In the genomic region with DNA sequence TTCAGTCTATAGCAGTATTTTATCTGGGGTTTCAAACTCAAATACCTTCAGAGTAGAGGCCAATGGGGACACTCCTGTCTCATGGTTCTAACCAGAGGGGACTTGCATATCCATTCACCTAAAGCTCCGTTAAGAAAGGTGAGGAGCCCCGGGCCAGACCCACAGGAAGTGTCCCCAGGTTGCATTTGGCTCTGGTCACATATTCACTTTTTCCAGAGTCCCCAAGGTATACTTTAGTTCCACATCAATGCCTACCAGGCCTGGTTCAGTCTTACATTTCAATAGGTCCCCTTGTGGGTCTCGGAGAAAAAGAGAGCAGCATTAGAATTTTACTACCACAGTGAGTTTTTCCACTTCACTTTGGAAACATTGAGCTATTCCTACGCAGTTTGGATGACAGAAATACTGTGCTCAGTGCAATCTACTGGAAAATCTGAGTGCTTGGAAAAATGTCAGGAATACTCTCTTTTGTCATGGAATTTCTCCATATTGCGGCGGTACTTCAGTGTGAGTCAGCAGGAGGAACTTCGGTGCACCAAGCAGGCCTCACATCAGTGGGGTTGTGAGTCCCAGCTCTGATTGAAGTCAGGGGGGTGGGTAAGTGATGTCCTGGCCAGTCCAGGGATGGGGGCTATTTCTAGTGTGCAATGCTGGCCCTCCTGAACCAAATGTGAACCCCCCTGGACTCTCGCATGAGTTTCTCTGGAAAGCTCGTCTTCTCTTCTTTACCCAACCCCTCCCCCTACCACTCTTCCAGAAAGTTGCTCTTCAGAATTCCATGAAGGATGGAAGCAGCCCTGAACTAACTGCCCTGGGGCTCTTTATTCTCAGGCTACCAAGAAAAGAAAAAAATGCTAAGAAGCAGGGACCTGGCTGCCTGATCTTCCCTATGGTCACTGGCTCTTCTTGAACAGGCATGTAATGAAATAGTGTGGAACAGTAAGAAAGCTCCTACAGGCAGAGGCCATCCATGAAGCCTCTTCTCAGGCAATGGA, we compare ENCODE assay signal across 12 cellular contexts.
DNase-seq lines count a peak whose midpoint lies in the region; ATAC-seq and TF ChIP-seq lines count a peak whose summit lies in the region.
"Had no signal": no experiment of that assay in that cellular context is flagged by ENCODE, and none has a peak within 500 bp of the region (broad histone marks: within the 10 kb centered on the region; RNA-seq: fewer than 3 reads in every experiment).

No MANE protein-coding gene starts in this region.

- DNase-seq in stimulated activated CD4-positive, alpha-beta T cell treated with anti-CD3 and anti-CD28 coated beads, Interleukin-1b, Interleukin-23, amount 100 ng/mL, for 48 hours, result peak; percentile 35
- DNase-seq in stimulated activated CD4-positive, alpha-beta T cell treated with anti-CD3 and anti-CD28 coated beads, Interleukin-2, amount 100 ng/mL, for 48 hours, result no peak
- peak; percentile 58 for DNase-seq in activated naive CD8-positive, alpha-beta T cell treated with anti-CD3 and anti-CD28 coated beads for 36 hours
- DNase-seq in mesenchymal stem cell (peak; percentile 92), aorta (peak in 1 of 2 donors; percentile 55), NCI-H1436 (lab: John Stamatoyannopoulos, UW) (no peak), WERI-Rb-1 (no peak)
- DNase-seq in effector CD8-positive, alpha-beta T cell (lab: John Stamatoyannopoulos, UW), result no peak
- DNase-seq: BE2C, endodermal cell, NCI-H446 treated with DMSO at 0.1 percent for 48 hours, ovary had no signal

- no peak overlapping the region for H4K8ac ChIP-seq in mesenchymal stem cell (ENCODE audit: low read length)

- H3K27me3 Mint-ChIP-seq in activated naive CD8-positive, alpha-beta T cell treated with anti-CD3 and anti-CD28 coated beads for 36 hours, result no peaks in the 10 kb centered on the region

- peak overlapping the region; percentile 49 for H2AK5ac ChIP-seq in mesenchymal stem cell (ENCODE audit: low read length, severe bottlenecking)

- H3K4me1 ChIP-seq in mesenchymal stem cell (ENCODE audit: control insufficient read depth, insufficient read depth, low read depth, low read length) (peaks cover 3% of the 10 kb centered on the region), aorta (ENCODE audit: control insufficient read depth in 1 of 2, insufficient read depth in 2 of 2, low read length in 2 of 2) (peaks cover 4% of the 10 kb centered on the region in 2 donors)

- H2BK15ac ChIP-seq in mesenchymal stem cell (ENCODE audit: low read depth, poor library complexity, severe bottlenecking), result no peak overlapping the region

- H3K79me1 ChIP-seq in mesenchymal stem cell (replicated peaks; ENCODE audit: low read length, poor library complexity, severe bottlenecking), result no peaks in the 10 kb centered on the region

- peak overlapping the region; percentile 98 for H3K27ac Mint-ChIP-seq in activated naive CD8-positive, alpha-beta T cell treated with anti-CD3 and anti-CD28 coated beads for 36 hours
- H3K27ac Mint-ChIP-seq: endodermal cell had no signal

- peaks cover 74% of the 10 kb centered on the region for H3K36me3 Mint-ChIP-seq in activated naive CD8-positive, alpha-beta T cell treated with anti-CD3 and anti-CD28 coated beads for 36 hours

- H2AFZ ChIP-seq in mesenchymal stem cell (ENCODE audit: low read depth, low read length), result no peak overlapping the region

- H2BK120ac ChIP-seq in mesenchymal stem cell (ENCODE audit: low read depth, low read length), result no peak overlapping the region

- 71% methylated on average over 9 of the region's 9 CpGs for WGBS in mesenchymal stem cell
- 44 to 57% methylated on average over 9 of the region's 9 CpGs for WGBS in aorta, 2 donors

- intact Hi-C loops in aorta (cut with DNase I), result loop anchor here in 1 of 2 donors (2.0 kb wide), 1 partner anchor 17 kb away; no protein-coding TSS in a partner anchor

- H3K9me3 ChIP-seq in mesenchymal stem cell (ENCODE audit: control insufficient read depth, low read length) (no peaks in the 10 kb centered on the region), aorta (ENCODE audit: control insufficient read depth, low read length) (no peaks in the 10 kb centered on the region), WERI-Rb-1 (ENCODE audit: severe bottlenecking) (no peaks in the 10 kb centered on the region)
- H3K9me3 ChIP-seq: BE2C, ovary had no signal

- H3K4me2 ChIP-seq in mesenchymal stem cell (ENCODE audit: low read length, poor library complexity, severe bottlenecking), result no peak overlapping the region

- H4K91ac ChIP-seq in mesenchymal stem cell (ENCODE audit: low read length), result no peak overlapping the region

- no peaks in the 10 kb centered on the region for H3K27me3 ChIP-seq in mesenchymal stem cell (ENCODE audit: control insufficient read depth in 1 of 2, insufficient read depth in 1 of 2, low read length in 2 of 2)
- no peaks in the 10 kb centered on the region for H3K27me3 ChIP-seq in aorta (ENCODE audit: control insufficient read depth in 1 of 2, insufficient read depth in 2 of 2, low read length in 1 of 2)
- no peaks in the 10 kb centered on the region for H3K27me3 ChIP-seq in WERI-Rb-1 (ENCODE audit: insufficient read depth, low read depth, severe bottlenecking)
- H3K27me3 ChIP-seq: BE2C, ovary had no signal

- ATAC-seq in aorta (ENCODE audit: low FRiP score), result peak; percentile 81

- no peak overlapping the region for H3K18ac ChIP-seq in mesenchymal stem cell (ENCODE audit: low read depth in 1 of 2, low read length in 2 of 2)

- H3K4ac ChIP-seq in mesenchymal stem cell (ENCODE audit: low read depth in 1 of 2, low read length in 2 of 2), result no peak overlapping the region

- H3K36me3 ChIP-seq in mesenchymal stem cell (ENCODE audit: control insufficient read depth in 1 of 2, insufficient read depth in 2 of 2, low read depth in 1 of 2, low read length in 2 of 2), result no peaks in the 10 kb centered on the region
- no peaks in the 10 kb centered on the region for H3K36me3 ChIP-seq in aorta (ENCODE audit: control insufficient read depth in 1 of 2, insufficient read depth in 2 of 2, low read length in 1 of 2)
- no peaks in the 10 kb centered on the region for H3K36me3 ChIP-seq in WERI-Rb-1
- H3K36me3 ChIP-seq: BE2C, ovary had no signal

- no peak overlapping the region for H2BK5ac ChIP-seq in mesenchymal stem cell (ENCODE audit: low read depth, low read length, poor library complexity, severe bottlenecking)

- H3K4me3 Mint-ChIP-seq in activated naive CD8-positive, alpha-beta T cell treated with anti-CD3 and anti-CD28 coated beads for 36 hours, result peak overlapping the region; percentile 59
- H3K4me3 Mint-ChIP-seq: endodermal cell had no signal

- no peak overlapping the region for H3K23ac ChIP-seq in mesenchymal stem cell (ENCODE audit: low read length in 2 of 2)

- H3K27ac ChIP-seq in mesenchymal stem cell (ENCODE audit: low read length, poor library complexity, severe bottlenecking), result no peak overlapping the region
- peak overlapping the region; percentile 72 to 95 for H3K27ac ChIP-seq in aorta (ENCODE audit: low read depth in 1 of 2, low read length in 2 of 2)
- H3K27ac ChIP-seq in WERI-Rb-1, result no peak overlapping the region
- H3K27ac ChIP-seq: ovary had no signal

- H3K14ac ChIP-seq in mesenchymal stem cell (ENCODE audit: low read length in 2 of 2), result no peak overlapping the region

- H3K4me1 Mint-ChIP-seq in activated naive CD8-positive, alpha-beta T cell treated with anti-CD3 and anti-CD28 coated beads for 36 hours, result peaks cover 93% of the 10 kb centered on the region

- no peak overlapping the region for H2BK12ac ChIP-seq in mesenchymal stem cell (ENCODE audit: low read length in 2 of 2)

- peak overlapping the region; percentile 72 for H3K9ac ChIP-seq in mesenchymal stem cell (ENCODE audit: low read length)

- H3K4me3 ChIP-seq in mesenchymal stem cell (ENCODE audit: insufficient read depth in 1 of 2, low read depth in 1 of 2, low read length in 2 of 2), result no peak overlapping the region
- H3K4me3 ChIP-seq in aorta (ENCODE audit: low read length in 2 of 2), result no peak overlapping the region
- no peak overlapping the region for H3K4me3 ChIP-seq in WERI-Rb-1 (ENCODE audit: low read depth, low read length)
- H3K4me3 ChIP-seq: ovary had no signal

- peaks cover 10% of the 10 kb centered on the region for H3K9me3 Mint-ChIP-seq in activated naive CD8-positive, alpha-beta T cell treated with anti-CD3 and anti-CD28 coated beads for 36 hours
- H3K9me3 Mint-ChIP-seq: endodermal cell had no signal

- no peak for TF ChIP-seq CTCF in WERI-Rb-1 (IDR thresholded peaks at IDR 0.05; ENCODE audit: low read depth, low read length)

Comparison
In these comparisons a context has a peak if more than half of its experiments do, and no peak if none do; other contexts are left out.
1. DNase-seq: peak in stimulated activated CD4-positive, alpha-beta T cell treated with anti-CD3 and anti-CD28 coated beads, Interleukin-1b, Interleukin-23, amount 100 ng/mL, for 48 hours (single experiment), activated naive CD8-positive, alpha-beta T cell treated with anti-CD3 and anti-CD28 coated beads for 36 hours (single experiment) and mesenchymal stem cell (single experiment); none in stimulated activated CD4-positive, alpha-beta T cell treated with anti-CD3 and anti-CD28 coated beads, Interleukin-2, amount 100 ng/mL, for 48 hours (0 of 2), effector CD8-positive, alpha-beta T cell (single experiment), NCI-H1436 (single experiment) and WERI-Rb-1 (single experiment).
2. H3K27ac ChIP-seq: peak in aorta (2 of 2); none in mesenchymal stem cell (single experiment) and WERI-Rb-1 (single experiment).